8 cellular contexts compared by ENCODE assay signal in genomic region chr2:20946494-20946893, GRCh38.
"Had no signal": no experiment of that assay in that cellular context is flagged by ENCODE, and none has a peak within 500 bp of the region (broad histone marks: within the 10 kb centered on the region; RNA-seq: fewer than 3 reads in every experiment).

No MANE protein-coding gene starts in this region.

- FAIRE-seq: G401.6, GM12878, GM12891, GM12892, GM18507, GM19239 had no signal

- ATAC-seq: GM12878 had no signal

- H3K4me3 ChIP-seq: GM12878 had no signal

- DNase-seq: GDM1, GF-D8 had no signal
